ENCODE assay signal across 18 cellular contexts in genomic region chr10:74976565-74976964, GRCh38.
DNase-seq lines count a peak whose midpoint lies in the region; ATAC-seq and TF ChIP-seq lines count a peak whose summit lies in the region.
"Had no signal": no experiment of that assay in that cellular context is flagged by ENCODE, and none has a peak within 500 bp of the region (broad histone marks: within the 10 kb centered on the region; RNA-seq: fewer than 3 reads in every experiment).

No MANE protein-coding gene starts in this region.

- BruUV-seq in HCT116 (replicated peaks; lab: Mats Ljungman, UMichigan) = no TSS peak

- H3K4me3 ChIP-seq in DOHH2 (ENCODE audit: low read length) (no peak overlapping the region), HCT116 (replicated peaks in 1 of 2; ENCODE audit: low read depth in 1 of 2, low read length in 2 of 2) (no peak overlapping the region), right lobe of liver (peak overlapping the region in 2 of 3 donors; percentile 1 to 3)
- H3K4me3 ChIP-seq: lung, PC-9 had no signal

- no peaks in the 10 kb centered on the region for H3K27me3 Mint-ChIP-seq in activated T-helper 2 cell treated with anti-CD3 and anti-CD28 coated beads, Interferon-gamma antibody, Interleukin-2, Interleukin-4, amounts not matched to agents 10 μg/mL and 5 μg/mL and 100 μg/mL, durations not matched to agents 14 hours and 24 hours and 36 hours (ENCODE audit: low read depth)
- H3K27me3 Mint-ChIP-seq: activated CD8-positive, alpha-beta memory T cell treated with anti-CD3 and anti-CD28 coated beads, Interleukin-2, amount 10 ng/mL, durations not matched to agents 7 days and 5 days had no signal

- H4K20me1 ChIP-seq in DOHH2 (ENCODE audit: control insufficient read depth, insufficient read depth, low read depth, low read length) (no peaks in the 10 kb centered on the region), HCT116 (ENCODE audit: insufficient read depth) (no peaks in the 10 kb centered on the region)

- CTCF ChIA-PET in HCT116 (lab: Charles Lee) = interaction anchor here (1.4 kb wide), 1 partner anchor 9 kb away, joined by 3 read pairs; no protein-coding TSS in a partner anchor

- H3K4me1 ChIP-seq in DOHH2 (ENCODE audit: control insufficient read depth, low read length) = peaks cover 21% of the 10 kb centered on the region
- no peaks in the 10 kb centered on the region for H3K4me1 ChIP-seq in HCT116 (ENCODE audit: control insufficient read depth in 1 of 2, insufficient read depth in 2 of 2, low read length in 2 of 2)
- peaks cover 0 to 26% (median 4%) of the 10 kb centered on the region in 4 donors for H3K4me1 ChIP-seq in right lobe of liver

- H2AFZ ChIP-seq in HCT116 (ENCODE audit: low read depth, low read length, poor library complexity, severe bottlenecking) = no peak overlapping the region
- H2AFZ ChIP-seq: PC-9 had no signal

- no peak overlapping the region for H3K4me3 Mint-ChIP-seq in activated T-helper 2 cell treated with anti-CD3 and anti-CD28 coated beads, Interferon-gamma antibody, Interleukin-2, Interleukin-4, amounts not matched to agents 10 μg/mL and 5 μg/mL and 100 μg/mL, durations not matched to agents 14 hours and 24 hours and 36 hours (ENCODE audit: low read depth)

- no peaks in the 10 kb centered on the region for H3K9me3 ChIP-seq in DOHH2 (ENCODE audit: control insufficient read depth, insufficient read depth, low read length)
- no peaks in the 10 kb centered on the region for H3K9me3 ChIP-seq in HCT116 (ENCODE audit: control insufficient read depth in 1 of 2, insufficient read depth in 1 of 2, low read depth in 1 of 2, low read length in 2 of 2)
- H3K9me3 ChIP-seq in right lobe of liver = no peaks in the 10 kb centered on the region

- H3K27ac ChIP-seq in DOHH2 (ENCODE audit: low read depth, low read length) (no peak overlapping the region), HCT116 (ENCODE audit: low read depth, low read length) (no peak overlapping the region), right lobe of liver (peak overlapping the region; percentile 4 to 65 (median 32))
- H3K27ac ChIP-seq: brain microvascular endothelial cell, PC-9 had no signal

- TF ChIP-seq CTCF in DOHH2 (IDR thresholded peaks at IDR 0.05; ENCODE audit: low read depth, low read length, poor library complexity, severe bottlenecking) = no peak
- no peak for TF ChIP-seq CTCF in HCT116 (IDR thresholded peaks at IDR 0.05 in 2 of 3, conservative IDR thresholded peaks at IDR 0.05 in 1 of 3; ENCODE audit: borderline replicate concordance in 1 of 3, insufficient read depth in 1 of 3, low read depth in 2 of 3, low read length in 2 of 3)
- TF ChIP-seq CTCF in right lobe of liver (IDR thresholded peaks at IDR 0.05) = peak; percentile 41 to 61 (median 52)

- H3K36me3 ChIP-seq in DOHH2 (ENCODE audit: control insufficient read depth, low read length) = peaks cover 21% of the 10 kb centered on the region
- no peaks in the 10 kb centered on the region for H3K36me3 ChIP-seq in HCT116 (ENCODE audit: control insufficient read depth in 1 of 2, insufficient read depth in 2 of 2, low read length in 2 of 2)
- no peaks in the 10 kb centered on the region for H3K36me3 ChIP-seq in right lobe of liver

- no peaks in the 10 kb centered on the region for H3K9me3 Mint-ChIP-seq in activated T-helper 2 cell treated with anti-CD3 and anti-CD28 coated beads, Interferon-gamma antibody, Interleukin-2, Interleukin-4, amounts not matched to agents 10 μg/mL and 5 μg/mL and 100 μg/mL, durations not matched to agents 14 hours and 24 hours and 36 hours

- H3K27me3 ChIP-seq in DOHH2 (ENCODE audit: control insufficient read depth, low read length) (no peaks in the 10 kb centered on the region), HCT116 (ENCODE audit: insufficient read depth, low read length) (no peaks in the 10 kb centered on the region), right lobe of liver (no peaks in the 10 kb centered on the region)
- H3K27me3 ChIP-seq: brain microvascular endothelial cell had no signal

- H3K36me3 Mint-ChIP-seq in activated T-helper 2 cell treated with anti-CD3 and anti-CD28 coated beads, Interferon-gamma antibody, Interleukin-2, Interleukin-4, amounts not matched to agents 10 μg/mL and 5 μg/mL and 100 μg/mL, durations not matched to agents 14 hours and 24 hours and 36 hours (ENCODE audit: low read depth) = peaks cover 49% of the 10 kb centered on the region

- TF ChIP-seq POLR2A in HCT116 (IDR thresholded peaks at IDR 0.05; ENCODE audit: borderline replicate concordance, extremely low read depth, insufficient read depth, insufficient read length) = no peak
- TF ChIP-seq POLR2A in right lobe of liver (IDR thresholded peaks at IDR 0.05) = no peak
- TF ChIP-seq POLR2A in erythroblast (IDR thresholded peaks at IDR 0.05; ENCODE audit: low read length) = no peak

- H3K79me2 ChIP-seq in DOHH2 (ENCODE audit: control insufficient read depth, low read length) (no peaks in the 10 kb centered on the region), HCT116 (ENCODE audit: insufficient read depth, low read length) (no peaks in the 10 kb centered on the region)

- RAD21 ChIA-PET in HCT116 (lab: Charles Lee; ENCODE audit: low non-redundant PET in 1 of 2, low total read pairs in 2 of 2, uncharacterized antibody in 2 of 2, unreplicated experiment in 2 of 2) = no interaction called here

- DNase-seq in HCT116 (ENCODE audit: low read depth, low spot score) = no peak
- no peak for DNase-seq in activated T-helper 2 cell treated with anti-CD3 and anti-CD28 coated beads, Interferon-gamma antibody, Interleukin-2, Interleukin-4, amounts not matched to agents 10 μg/mL and 5 μg/mL and 100 μg/mL, durations not matched to agents 14 hours and 24 hours and 36 hours (ENCODE audit: low spot score)
- DNase-seq in right lobe of liver = peak; percentile 51 to 76 (median 67)
- DNase-seq in amygdala (lab: John Stamatoyannopoulos, UW) = no peak
- no peak for DNase-seq in erythroblast (lab: John Stamatoyannopoulos, UW)
- no peak for DNase-seq in glomerular visceral epithelial cell (ENCODE audit: extremely low spot score)
- DNase-seq: activated CD8-positive, alpha-beta memory T cell treated with anti-CD3 and anti-CD28 coated beads, Interleukin-2, amount 10 ng/mL, durations not matched to agents 7 days and 5 days; activated naive CD4-positive, alpha-beta T cell treated with Interleukin-2 at 50 U/mL for 16 hours; brain microvascular endothelial cell; Calu3; effector CD8-positive, alpha-beta T cell; GOT3; NCI-H2227 treated with DMSO at 0.1 percent for 48 hours; PC-9; stimulated activated CD4-positive, alpha-beta T cell treated with anti-CD3 and anti-CD28 coated beads, Interleukin-1b, Interleukin-23, amount 100 ng/mL, for 48 hours had no signal

- POLR2A ChIA-PET in HCT116 (lab: Charles Lee) = no interaction called here

- H3F3A ChIP-seq in DOHH2 (ENCODE audit: control insufficient read depth, insufficient read depth) = no peaks in the 10 kb centered on the region

- TF ChIP-seq RAD21 in HCT116 (IDR thresholded peaks at IDR 0.05; ENCODE audit: low read depth) = no peak

- intact Hi-C loops in HCT116 (cut with micrococcal nuclease) (no loop called here), right lobe of liver (cut with DNase I) (no loop called here)
- intact Hi-C loops in activated T-helper 2 cell treated with anti-CD3 and anti-CD28 coated beads, Interferon-gamma antibody, Interleukin-2, Interleukin-4, amounts not matched to agents 10 μg/mL and 5 μg/mL and 100 μg/mL, durations not matched to agents 14 hours and 24 hours and 36 hours (cut with micrococcal nuclease) = loop anchor here (2.0 to 10.0 kb wide), 3 partner anchors 41 to 122 kb away; no protein-coding TSS in a partner anchor

- ATAC-seq in HCT116 (peak; percentile 52; the same call in 1 of the 2 replicates), right lobe of liver (peak; percentile 98 to 99 (median 98)), GM21390 (IDR thresholded peaks at IDR 0.05; ENCODE audit: unreplicated experiment) (no peak)
- ATAC-seq: activated CD8-positive, alpha-beta memory T cell treated with anti-CD3 and anti-CD28 coated beads, Interleukin-2, amount 10 ng/mL, durations not matched to agents 7 days and 5 days had no signal

- no peak overlapping the region for H3K9ac ChIP-seq in HCT116 (ENCODE audit: low read length)

- H3K4me2 ChIP-seq in DOHH2 (ENCODE audit: low read length) (0 out of 2 replicates have a peak overlapping the region, but pooled peaks have one; percentile 7), HCT116 (ENCODE audit: low read length) (no peak overlapping the region)
- H3K4me2 ChIP-seq: PC-9 had no signal

- no peaks in the 10 kb centered on the region for H3K9me2 ChIP-seq in DOHH2 (replicated peaks; ENCODE audit: control insufficient read depth, low read length)
- no peaks in the 10 kb centered on the region for H3K9me2 ChIP-seq in HCT116 (ENCODE audit: insufficient read depth)

- WGBS in right lobe of liver (ENCODE audit: insufficient coverage, low coverage, low lambda C conversion rate, missing lambda C conversion rate) = 27% methylated on average over 6 of the region's 6 CpGs

- peak overlapping the region; percentile 51 for H3K27ac Mint-ChIP-seq in activated T-helper 2 cell treated with anti-CD3 and anti-CD28 coated beads, Interferon-gamma antibody, Interleukin-2, Interleukin-4, amounts not matched to agents 10 μg/mL and 5 μg/mL and 100 μg/mL, durations not matched to agents 14 hours and 24 hours and 36 hours

- H3K4me1 Mint-ChIP-seq in activated T-helper 2 cell treated with anti-CD3 and anti-CD28 coated beads, Interferon-gamma antibody, Interleukin-2, Interleukin-4, amounts not matched to agents 10 μg/mL and 5 μg/mL and 100 μg/mL, durations not matched to agents 14 hours and 24 hours and 36 hours (ENCODE audit: low read depth) = peaks cover 39% of the 10 kb centered on the region

TF ChIP-seq in HCT116, 20 proteins besides CTCF, POLR2A, EP300 and RAD21 (continues in another document):
- TF ChIP-seq EGR1 (IDR thresholded peaks at IDR 0.05; ENCODE audit: low read depth) = no peak
- TF ChIP-seq CEBPB (IDR thresholded peaks at IDR 0.05; ENCODE audit: low read depth) = no peak
- TF ChIP-seq ATF3 (IDR thresholded peaks at IDR 0.05) = no peak

Comparison
In these comparisons a context has a peak if more than half of its experiments do, and no peak if none do; other contexts are left out.
1. H3K27ac ChIP-seq: peak in right lobe of liver (3 of 3); none in DOHH2 (single experiment) and HCT116 (single experiment).
2. H3K4me3 ChIP-seq: peak in right lobe of liver (2 of 3); none in DOHH2 (single experiment) and HCT116 (0 of 2).
3. CTCF ChIP-seq: peak in right lobe of liver (4 of 4); none in DOHH2 (single experiment) and HCT116 (0 of 3).
4. DNase-seq: peak in right lobe of liver (3 of 3); none in HCT116 (single experiment), activated T-helper 2 cell treated with anti-CD3 and anti-CD28 coated beads, Interferon-gamma antibody, Interleukin-2, Interleukin-4, amounts not matched to agents 10 μg/mL and 5 μg/mL and 100 μg/mL, durations not matched to agents 14 hours and 24 hours and 36 hours (single experiment), amygdala (0 of 56), erythroblast (0 of 2) and glomerular visceral epithelial cell (single experiment).